In genomic region chr17:14940946-14941280, GRCh38 we compare ENCODE assay signal across 21 cellular contexts.
"Had no signal": no experiment of that assay in that cellular context is flagged by ENCODE, and none has a peak within 500 bp of the region (broad histone marks: within the 10 kb centered on the region; RNA-seq: fewer than 3 reads in every experiment).

No MANE protein-coding gene starts in this region.

- H3K4me3 ChIP-seq: adrenal gland, colonic mucosa, heart right ventricle, lower lobe of right lung, neural progenitor cell, tibial artery had no signal

- ATAC-seq: left lobe of liver; naive thymus-derived CD8-positive, alpha-beta T cell; stimulated activated effector memory CD8-positive, alpha-beta T cell treated with anti-CD3 and anti-CD28 coated beads, Interleukin-12 subunit alpha, Interleukin-12 subunit beta, amount 100 ng/mL, for 72 hours; stimulated activated naive CD8-positive, alpha-beta T cell treated with anti-CD3 and anti-CD28 coated beads, Interleukin-15, amount 100 ng/mL, for 72 hours had no signal

- H3K4me1 Mint-ChIP-seq: naive thymus-derived CD8-positive, alpha-beta T cell; stimulated activated effector memory CD8-positive, alpha-beta T cell treated with anti-CD3 and anti-CD28 coated beads, Interleukin-12 subunit alpha, Interleukin-12 subunit beta, amount 100 ng/mL, for 72 hours; stimulated activated naive CD8-positive, alpha-beta T cell treated with anti-CD3 and anti-CD28 coated beads, Interleukin-15, amount 100 ng/mL, for 72 hours had no signal

- DNase-seq: activated CD8-positive, alpha-beta memory T cell treated with anti-CD3 and anti-CD28 coated beads, Interleukin-2, amount 50 U/mL, for 4 hours; activated naive CD4-positive, alpha-beta T cell; activated T-cell treated with anti-CD3 and anti-CD28 coated beads, Interleukin-2, amount 50 U/mL, for 24 hours; colonic mucosa; endodermal cell; heart right ventricle; kidney; lower lobe of right lung; naive thymus-derived CD8-positive, alpha-beta T cell; small intestine; stimulated activated CD4-positive, alpha-beta T cell treated with anti-CD3 and anti-CD28 coated beads, Interleukin-2, amount 100 ng/mL, for 24 hours; stimulated activated naive CD8-positive, alpha-beta T cell treated with anti-CD3 and anti-CD28 coated beads, Interleukin-15, amount 100 ng/mL, for 72 hours; T-helper 1 cell; T-helper 9 cell had no signal

- H3K36me3 Mint-ChIP-seq: activated naive CD8-positive, alpha-beta T cell; naive thymus-derived CD8-positive, alpha-beta T cell; neural progenitor cell; stimulated activated effector memory CD8-positive, alpha-beta T cell treated with anti-CD3 and anti-CD28 coated beads, Interleukin-12 subunit alpha, Interleukin-12 subunit beta, amount 100 ng/mL, for 72 hours had no signal

- H3K27ac Mint-ChIP-seq: activated naive CD8-positive, alpha-beta T cell; activated T-cell treated with anti-CD3 and anti-CD28 coated beads, Interleukin-2, amount 50 U/mL, for 24 hours; activated T-helper 2 cell treated with anti-CD3 and anti-CD28 coated beads, Interferon-gamma antibody, Interleukin-2, Interleukin-4, amounts not matched to agents 10 μg/mL and 5 μg/mL and 100 μg/mL, durations not matched to agents 14 hours and 24 hours and 36 hours; endodermal cell; naive thymus-derived CD8-positive, alpha-beta T cell; neural progenitor cell; stimulated activated effector memory CD8-positive, alpha-beta T cell treated with anti-CD3 and anti-CD28 coated beads, Interleukin-12 subunit alpha, Interleukin-12 subunit beta, amount 100 ng/mL, for 72 hours; stimulated activated naive CD8-positive, alpha-beta T cell treated with anti-CD3 and anti-CD28 coated beads, Interleukin-15, amount 100 ng/mL, for 72 hours had no signal

- H3K4me3 Mint-ChIP-seq: activated naive CD8-positive, alpha-beta T cell; activated T-cell treated with anti-CD3 and anti-CD28 coated beads, Interleukin-2, amount 50 U/mL, for 24 hours; endodermal cell; naive thymus-derived CD8-positive, alpha-beta T cell; neural progenitor cell; stimulated activated effector memory CD8-positive, alpha-beta T cell treated with anti-CD3 and anti-CD28 coated beads, Interleukin-12 subunit alpha, Interleukin-12 subunit beta, amount 100 ng/mL, for 72 hours; stimulated activated naive CD8-positive, alpha-beta T cell treated with anti-CD3 and anti-CD28 coated beads, Interleukin-15, amount 100 ng/mL, for 72 hours had no signal

- H3K9me3 ChIP-seq: adrenal gland, colonic mucosa, heart right ventricle, lower lobe of right lung, tibial artery had no signal
